Comparison of ENCODE assay signal across 15 cellular contexts in genomic region chr2:64722645-64723044, GRCh38.
DNase-seq lines count a peak whose midpoint lies in the region; ATAC-seq, FAIRE-seq and TF ChIP-seq lines count a peak whose summit lies in the region.
"Had no signal": no experiment of that assay in that cellular context is flagged by ENCODE, and none has a peak within 500 bp of the region (broad histone marks: within the 10 kb centered on the region; RNA-seq: fewer than 3 reads in every experiment).

No MANE protein-coding gene starts in this region.

- H3K36me3 ChIP-seq in Karpas-422 (ENCODE audit: insufficient read depth, low read length) (no peaks in the 10 kb centered on the region), K562 (ENCODE audit: control insufficient read depth, insufficient read depth, low read length) (no peaks in the 10 kb centered on the region)
- H3K36me3 ChIP-seq: BLaER1, HAP-1 had no signal

- H3K4me2 ChIP-seq in Karpas-422 (ENCODE audit: low read depth, low read length, poor library complexity, severe bottlenecking) (peak overlapping the region; percentile 43), K562 (ENCODE audit: insufficient read depth, low read length) (no peak overlapping the region)
- H3K4me2 ChIP-seq: BLaER1 had no signal

- DNase-seq in Karpas-422 (no peak), OCI-M1 (lab: John Stamatoyannopoulos, UW) (peak; percentile 68), K562 (ENCODE audit: extremely low read depth in 1 of 4, low spot score in 3 of 4) (peak in 2 of 4 experiments; percentile 21 to 29), Right ventricle myocardium superior (no peak), hepatic stellate cell (ENCODE audit: low spot score) (no peak), HuH-7 (ENCODE audit: low spot score) (no peak), cerebellum (ENCODE audit: low spot score) (no peak)
- DNase-seq: 8988T; CD4-positive, alpha-beta memory T cell; DMS153; DMS79; GF-D8 had no signal

- CTCF ChIA-PET in K562 (lab: Yijun Ruan, JAX; ENCODE audit: low intra/inter-chr PET ratio): no interaction called here

- POLR2A ChIA-PET in K562 (lab: Yijun Ruan, JAX): interaction anchor here (0.7 to 1.9 kb wide), 6 partner anchors 8 to 137 kb away, joined by 3 to 10 read pairs (median 4); partner anchors contain the start of gene SERTAD2

- no peak for TF ChIP-seq RAD21 in K562 (CRISPR knock-in tag; conservative IDR thresholded peaks at IDR 0.05 in 1 of 2, IDR thresholded peaks at IDR 0.05 in 1 of 2)

- ATAC-seq in K562 (peak; percentile 46; the same call in 2 of the 3 replicates), Right ventricle myocardium superior (ENCODE audit: poor library complexity) (no peak)

- H3K9ac ChIP-seq in Karpas-422 (ENCODE audit: low read length) (no peak overlapping the region; the same call in 1 of the 2 replicates), K562 (ENCODE audit: insufficient read depth in 1 of 2, low read depth in 2 of 2, low read length in 2 of 2) (no peak overlapping the region)
- H3K9ac ChIP-seq: BLaER1 had no signal

- BruUV-seq in K562 (replicated peaks; lab: Mats Ljungman, UMichigan): no TSS peak

- H3K27ac ChIP-seq in Karpas-422 (ENCODE audit: low read length) (peak overlapping the region; percentile 63), K562 (ENCODE audit: extremely low read depth, low read depth, low read length) (no peak overlapping the region)
- H3K27ac ChIP-seq: BLaER1 had no signal

- H3K4me3 ChIP-seq in Karpas-422 (ENCODE audit: low read length) (no peak overlapping the region), K562 (no peak overlapping the region)
- H3K4me3 ChIP-seq: BLaER1, HAP-1 had no signal

- TF ChIP-seq CTCF in K562 (IDR thresholded peaks at IDR 0.05 in 2 of 3, conservative IDR thresholded peaks at IDR 0.05 in 1 of 3; ENCODE audit: insufficient read depth in 2 of 3, low read depth in 1 of 3, low read length in 3 of 3): no peak

- H3K9me3 ChIP-seq in Karpas-422 (ENCODE audit: low read length) (no peaks in the 10 kb centered on the region), K562 (replicated peaks; ENCODE audit: control insufficient read depth, insufficient read depth, low read depth, low read length) (no peaks in the 10 kb centered on the region)
- H3K9me3 ChIP-seq: BLaER1, HAP-1 had no signal

- TF ChIP-seq EP300 in K562 (IDR thresholded peaks at IDR 0.05; ENCODE audit: low read length): no peak

- no peaks in the 10 kb centered on the region for H3K9me1 ChIP-seq in K562 (ENCODE audit: control insufficient read depth, insufficient read depth, low read length)

- TF ChIP-seq POLR2A in K562 (conservative IDR thresholded peaks at IDR 0.05): no peak

- peak; percentile 86 for FAIRE-seq in G401.6 (lab: Jason Lieb, UNC)
- FAIRE-seq in K562 (lab: Jason Lieb, UNC): no peak

- H3K79me2 ChIP-seq in Karpas-422 (ENCODE audit: low read length): peaks cover 87% of the 10 kb centered on the region
- H3K79me2 ChIP-seq in K562 (ENCODE audit: control insufficient read depth, insufficient read depth, low read length): no peaks in the 10 kb centered on the region

- intact Hi-C loops in K562 (cut with micrococcal nuclease) (no loop called here), Right ventricle myocardium superior (cut with DNase I) (no loop called here)

- H3K4me1 ChIP-seq in Karpas-422 (ENCODE audit: low read length) (peaks cover 82% of the 10 kb centered on the region), K562 (replicated peaks in 1 of 2; ENCODE audit: control insufficient read depth in 2 of 2, insufficient read depth in 2 of 2, low read length in 2 of 2) (peaks cover 0 to 12% of the 10 kb centered on the region in 2 experiments; a peak in 3 of 5 replicates)

- H4K20me1 ChIP-seq in Karpas-422 (ENCODE audit: insufficient read depth, low read depth, low read length): no peaks in the 10 kb centered on the region
- no peaks in the 10 kb centered on the region for H4K20me1 ChIP-seq in K562 (replicated peaks; ENCODE audit: control insufficient read depth, insufficient read depth, low read length)
- H4K20me1 ChIP-seq: BLaER1 had no signal

- no peaks in the 10 kb centered on the region for H3K27me3 ChIP-seq in Karpas-422 (ENCODE audit: low read length)
- no peaks in the 10 kb centered on the region for H3K27me3 ChIP-seq in K562 (ENCODE audit: control insufficient read depth in 2 of 2, insufficient read depth in 2 of 2, low read length in 2 of 2)
- H3K27me3 ChIP-seq: BLaER1 had no signal

- in situ Hi-C loops in K562 (cut with MboI): no loop called here

- H3K9me2 ChIP-seq in Karpas-422 (replicated peaks; ENCODE audit: insufficient read depth, low read length): no peaks in the 10 kb centered on the region

- H2AFZ ChIP-seq in Karpas-422 (ENCODE audit: low read length): peak overlapping the region; percentile 19; the same call in 1 of the 2 replicates
- H2AFZ ChIP-seq in K562 (ENCODE audit: low read depth, low read length): no peak overlapping the region

- 11% methylated on average over 2 of the region's 2 CpGs for WGBS in K562 (ENCODE audit: insufficient coverage, low coverage, missing lambda C conversion rate)

TF ChIP-seq in K562, 482 proteins besides CTCF, POLR2A, EP300 and RAD21 (continues in another document):
- no peak for TF ChIP-seq NR4A1 (CRISPR knock-in tag; IDR thresholded peaks at IDR 0.05)
- no peak for TF ChIP-seq NR4A1 (tag; IDR thresholded peaks at IDR 0.05)
- TF ChIP-seq ZBTB7A (IDR thresholded peaks at IDR 0.05; ENCODE audit: borderline replicate concordance, control insufficient read depth, low read depth, low read length): no peak
- no peak for TF ChIP-seq MCM5 (IDR thresholded peaks at IDR 0.05; ENCODE audit: low read depth)
- TF ChIP-seq KAT7 (CRISPR knock-in tag; IDR thresholded peaks at IDR 0.05; ENCODE audit: borderline replicate concordance): no peak
- no peak for TF ChIP-seq ZBTB40 (IDR thresholded peaks at IDR 0.05)
- TF ChIP-seq ZBTB40 (CRISPR knock-in tag; IDR thresholded peaks at IDR 0.05): no peak
